ENCODE assay signal across 25 cellular contexts in the genomic region with DNA sequence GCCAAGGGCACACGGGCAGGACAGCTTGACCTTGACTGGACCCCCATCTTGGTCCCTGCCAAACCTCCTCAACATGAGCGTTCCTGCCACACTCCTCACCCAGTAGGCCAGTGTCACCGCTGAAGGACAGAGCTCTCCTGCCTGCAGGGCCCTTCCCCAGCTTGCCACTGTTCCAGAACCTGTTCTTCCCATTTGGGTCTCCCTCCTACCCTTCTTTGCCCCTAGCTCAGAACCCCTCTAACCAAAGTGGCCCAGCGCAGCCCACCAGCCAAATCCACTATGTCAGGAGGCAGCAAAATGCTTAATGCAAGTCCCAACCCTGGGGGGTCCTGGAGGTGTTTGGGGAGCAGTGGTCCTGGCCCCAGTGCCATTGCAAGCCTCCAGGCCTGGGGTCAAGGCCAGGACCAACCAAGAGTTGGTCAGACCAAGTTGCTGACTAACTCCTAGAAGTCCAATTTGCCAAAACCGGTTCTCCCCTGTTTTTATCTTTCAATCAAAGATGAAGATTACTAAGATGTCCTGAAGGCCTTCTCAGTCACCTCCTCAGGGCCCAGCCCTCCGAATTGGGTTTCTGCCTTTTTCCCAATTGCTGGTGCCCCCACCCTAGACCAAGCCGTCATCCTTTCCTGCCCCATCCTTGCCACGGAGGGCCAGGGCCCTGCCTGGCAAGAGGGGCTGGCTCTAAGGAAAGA. TPM values are rescaled to one million over a fixed set of nuclear protein-coding genes. Genes with fewer than 3 reads are reported as not detected.
DNase-seq lines count a peak whose midpoint lies in the region; ATAC-seq, FAIRE-seq and TF ChIP-seq lines count a peak whose summit lies in the region.
"Had no signal": no experiment of that assay in that cellular context is flagged by ENCODE, and none has a peak within 500 bp of the region (broad histone marks: within the 10 kb centered on the region; RNA-seq: fewer than 3 reads in every experiment).

No MANE protein-coding gene starts in this region.

- H3K27me3 ChIP-seq in heart right ventricle = no peaks in the 10 kb centered on the region
- no peaks in the 10 kb centered on the region for H3K27me3 ChIP-seq in sigmoid colon

- peak overlapping the region; percentile 58 for H3K27ac Mint-ChIP-seq in activated T-helper 17 cell treated with anti-CD3 and anti-CD28 coated beads, Interleukin-2, amount 50 U/mL, for 72 hours
- H3K27ac Mint-ChIP-seq in natural killer cell treated with Interleukin-12 subunit alpha and Interleukin-12 subunit beta and Interleukin-15 and Interleukin-18, amount 100 ng/mL, for 72 hours = peak overlapping the region in 1 of 2 donors; percentile 28
- H3K27ac Mint-ChIP-seq: CD8-positive, alpha-beta T cell had no signal

- H3K27ac ChIP-seq in heart right ventricle (no peak overlapping the region), kidney (ENCODE audit: low read depth in 2 of 2, low read length in 2 of 2) (no peak overlapping the region), sigmoid colon (no peak overlapping the region)
- H3K27ac ChIP-seq: A549, HL-60, RWPE1 had no signal

- no peak for TF ChIP-seq POLR2A in sigmoid colon (IDR thresholded peaks at IDR 0.05)

- H3K27me3 Mint-ChIP-seq in activated T-helper 17 cell treated with anti-CD3 and anti-CD28 coated beads, Interleukin-2, amount 50 U/mL, for 72 hours = no peaks in the 10 kb centered on the region
- no peaks in the 10 kb centered on the region for H3K27me3 Mint-ChIP-seq in natural killer cell treated with Interleukin-12 subunit alpha and Interleukin-12 subunit beta and Interleukin-15 and Interleukin-18, amount 100 ng/mL, for 72 hours

- TF ChIP-seq CTCF in heart right ventricle (IDR thresholded peaks at IDR 0.05) (no peak), kidney (IDR thresholded peaks at IDR 0.05; ENCODE audit: borderline replicate concordance, extremely low read depth, insufficient read depth) (no peak), sigmoid colon (IDR thresholded peaks at IDR 0.05) (no peak)

- no peaks in the 10 kb centered on the region for H3K9me3 Mint-ChIP-seq in activated T-helper 17 cell treated with anti-CD3 and anti-CD28 coated beads, Interleukin-2, amount 50 U/mL, for 72 hours
- no peaks in the 10 kb centered on the region for H3K9me3 Mint-ChIP-seq in natural killer cell treated with Interleukin-12 subunit alpha and Interleukin-12 subunit beta and Interleukin-15 and Interleukin-18, amount 100 ng/mL, for 72 hours
- H3K9me3 Mint-ChIP-seq: CD8-positive, alpha-beta T cell had no signal

- TF ChIP-seq EP300 in sigmoid colon (IDR thresholded peaks at IDR 0.05) = no peak

- no peaks in the 10 kb centered on the region for H3K36me3 ChIP-seq in heart right ventricle
- H3K36me3 ChIP-seq in kidney (ENCODE audit: control insufficient read depth in 1 of 2, insufficient read depth in 2 of 2, low read length in 2 of 2) = no peaks in the 10 kb centered on the region
- no peaks in the 10 kb centered on the region for H3K36me3 ChIP-seq in sigmoid colon

- DNase-seq in cardiac septum (ENCODE audit: low spot score) (peak; percentile 71), heart right ventricle (no peak), kidney (peak; percentile 45), sigmoid colon (peak; percentile 15), ACHN (no peak)
- no peak for DNase-seq in natural killer cell treated with Interleukin-12 subunit alpha and Interleukin-12 subunit beta and Interleukin-15 and Interleukin-18, amount 100 ng/mL, for 72 hours (ENCODE audit: low spot score)
- DNase-seq: C1 segment of cervical spinal cord; Caco-2; CD8-positive, alpha-beta T cell; Karpas-422; NCI-H1105; NCI-H2029; NCI-H446; NCI-H524 treated with DMSO at 0.1 percent for 48 hours; NCI-H774; NK-92 treated with Interleukin-12 subunit alpha and Interleukin-12 subunit beta, amount 100 ng/mL, for 24 hours; SHP77 had no signal

- in situ Hi-C loops in ACHN (cut with HindIII; ENCODE audit: low pct_ligation_motif_present, low pct_unique_long_range_greater_than_20kb, low sequenced_read_pairs) = no loop called here

- H3K4me3 Mint-ChIP-seq in activated T-helper 17 cell treated with anti-CD3 and anti-CD28 coated beads, Interleukin-2, amount 50 U/mL, for 72 hours = no peak overlapping the region
- H3K4me3 Mint-ChIP-seq in natural killer cell treated with Interleukin-12 subunit alpha and Interleukin-12 subunit beta and Interleukin-15 and Interleukin-18, amount 100 ng/mL, for 72 hours = no peak overlapping the region
- H3K4me3 Mint-ChIP-seq: CD8-positive, alpha-beta T cell had no signal

- no peaks in the 10 kb centered on the region for H3K36me3 Mint-ChIP-seq in activated T-helper 17 cell treated with anti-CD3 and anti-CD28 coated beads, Interleukin-2, amount 50 U/mL, for 72 hours (ENCODE audit: low read depth)
- no peaks in the 10 kb centered on the region for H3K36me3 Mint-ChIP-seq in natural killer cell treated with Interleukin-12 subunit alpha and Interleukin-12 subunit beta and Interleukin-15 and Interleukin-18, amount 100 ng/mL, for 72 hours
- H3K36me3 Mint-ChIP-seq: CD8-positive, alpha-beta T cell had no signal

- intact Hi-C loops in cardiac septum (cut with DNase I) = no loop called here
- intact Hi-C loops in heart right ventricle (cut with DNase I) = no loop called here
- intact Hi-C loops in kidney (cut with DNase I) = no loop called here
- intact Hi-C loops in sigmoid colon (cut with DNase I) = no loop called here

- 94 to 99% methylated on average over 8 of the region's 8 CpGs for WGBS in heart right ventricle, 2 donors
- WGBS in sigmoid colon, 2 donors = 95 to 96% methylated on average over 8 of the region's 8 CpGs

- H3K9ac ChIP-seq in kidney (ENCODE audit: low read length in 2 of 2) = no peak overlapping the region

- H3K4me3 ChIP-seq in heart right ventricle = no peak overlapping the region
- H3K4me3 ChIP-seq in kidney (ENCODE audit: low read length in 2 of 2) = no peak overlapping the region
- H3K4me3 ChIP-seq in sigmoid colon = no peak overlapping the region
- H3K4me3 ChIP-seq: A549 had no signal

- no peak for ATAC-seq in heart right ventricle
- no peak for ATAC-seq in activated T-helper 17 cell treated with anti-CD3 and anti-CD28 coated beads, Interleukin-2, amount 50 U/mL, for 72 hours (replicated peaks)
- ATAC-seq in GM18498 (IDR thresholded peaks at IDR 0.05; ENCODE audit: unreplicated experiment) = no peak
- no peak for ATAC-seq in natural killer cell treated with Interleukin-12 subunit alpha and Interleukin-12 subunit beta and Interleukin-15 and Interleukin-18, amount 100 ng/mL, for 72 hours
- ATAC-seq: A549; CD8-positive, alpha-beta T cell; Panc1 had no signal

- FAIRE-seq in kidney (lab: Jason Lieb, UNC) = no peak
- FAIRE-seq: A549, G401.6, H54 had no signal

- H3K9me3 ChIP-seq in heart right ventricle (no peaks in the 10 kb centered on the region), kidney (ENCODE audit: control insufficient read depth in 1 of 2, low read length in 2 of 2) (no peaks in the 10 kb centered on the region), sigmoid colon (no peaks in the 10 kb centered on the region)
- H3K9me3 ChIP-seq: A549, Caco-2 had no signal

- H3K4me1 ChIP-seq in heart right ventricle (no peaks in the 10 kb centered on the region), kidney (ENCODE audit: control insufficient read depth in 1 of 2, insufficient read depth in 1 of 2, low read depth in 1 of 2, low read length in 2 of 2) (peaks cover 2 to 3% of the 10 kb centered on the region in 2 donors), sigmoid colon (no peaks in the 10 kb centered on the region)
- H3K4me1 ChIP-seq: A549 had no signal

- no peaks in the 10 kb centered on the region for H3K4me1 Mint-ChIP-seq in activated T-helper 17 cell treated with anti-CD3 and anti-CD28 coated beads, Interleukin-2, amount 50 U/mL, for 72 hours
- peaks cover 0 to 6% of the 10 kb centered on the region in 2 donors for H3K4me1 Mint-ChIP-seq in natural killer cell treated with Interleukin-12 subunit alpha and Interleukin-12 subunit beta and Interleukin-15 and Interleukin-18, amount 100 ng/mL, for 72 hours (ENCODE audit: low read depth in 2 of 2)

RNA-seq across cellular contexts. Expression of a gene that starts 4.5 kb away (rescaled TPM):
- 0.81 TPM for total RNA-seq in cardiac septum
- total RNA-seq in heart right ventricle = 1 to 10 TPM in 4 of 10 donors, under 1 TPM in 6; 0.36 to 1.3 (median 0.77) TPM
- polyA plus RNA-seq in heart right ventricle = 1 to 10 TPM; 1.0 to 1.5 TPM
- 1 to 10 TPM in 1 of 2 donors, under 1 TPM in 1; 0.73 to 3.4 TPM for total RNA-seq in activated T-helper 17 cell treated with anti-CD3 and anti-CD28 coated beads, Interleukin-2, amount 50 U/mL, for 72 hours
- 1.6 TPM for total RNA-seq in kidney
- 2.1 TPM for polyA plus RNA-seq in kidney (ENCODE audit: insufficient read depth, low read depth, low replicate concordance)
- 1 to 10 TPM; 1.1 to 1.4 (median 1.2) TPM for total RNA-seq in sigmoid colon
- 1 to 10 TPM; 1.1 to 1.2 (median 1.2) TPM for polyA plus RNA-seq in sigmoid colon
- under 1 TPM; 0.55 to 0.84 TPM for total RNA-seq in natural killer cell treated with Interleukin-12 subunit alpha and Interleukin-12 subunit beta and Interleukin-15 and Interleukin-18, amount 100 ng/mL, for 72 hours

RNA-seq across cellular contexts. Expression of a gene that starts 51.0 kb away (rescaled TPM):
- 6.2 TPM for total RNA-seq in cardiac septum
- total RNA-seq in heart right ventricle = 10 to 100 TPM in 2 of 10 donors, 1 to 10 TPM in 8; 4.4 to 11.6 (median 6.6) TPM
- polyA plus RNA-seq in heart right ventricle = 1 to 10 TPM; 2.0 to 2.3 TPM
- total RNA-seq in activated T-helper 17 cell treated with anti-CD3 and anti-CD28 coated beads, Interleukin-2, amount 50 U/mL, for 72 hours = 10 to 100 TPM; 14.8 to 40.6 TPM
- total RNA-seq in kidney = 13.3 TPM
- polyA plus RNA-seq in kidney (ENCODE audit: insufficient read depth, low read depth, low replicate concordance) = 4.9 TPM
- 1 to 10 TPM; 5.4 to 7.8 (median 7.3) TPM for total RNA-seq in sigmoid colon
- polyA plus RNA-seq in sigmoid colon = 100 to 1,000 TPM in 1 of 3 donors, 10 to 100 TPM in 2; 44.2 to 102 (median 46.8) TPM
- total RNA-seq in natural killer cell treated with Interleukin-12 subunit alpha and Interleukin-12 subunit beta and Interleukin-15 and Interleukin-18, amount 100 ng/mL, for 72 hours = 10 to 100 TPM; 27.6 to 42.7 TPM

Comparison
In these comparisons a context has a peak if more than half of its experiments do, and no peak if none do; other contexts are left out.
1. DNase-seq: peak in cardiac septum (single experiment), kidney (single experiment) and sigmoid colon (single experiment); none in heart right ventricle (0 of 2), natural killer cell treated with Interleukin-12 subunit alpha and Interleukin-12 subunit beta and Interleukin-15 and Interleukin-18, amount 100 ng/mL, for 72 hours (single experiment) and ACHN (single experiment).